19 cellular contexts compared by ENCODE assay signal in the genomic region with DNA sequence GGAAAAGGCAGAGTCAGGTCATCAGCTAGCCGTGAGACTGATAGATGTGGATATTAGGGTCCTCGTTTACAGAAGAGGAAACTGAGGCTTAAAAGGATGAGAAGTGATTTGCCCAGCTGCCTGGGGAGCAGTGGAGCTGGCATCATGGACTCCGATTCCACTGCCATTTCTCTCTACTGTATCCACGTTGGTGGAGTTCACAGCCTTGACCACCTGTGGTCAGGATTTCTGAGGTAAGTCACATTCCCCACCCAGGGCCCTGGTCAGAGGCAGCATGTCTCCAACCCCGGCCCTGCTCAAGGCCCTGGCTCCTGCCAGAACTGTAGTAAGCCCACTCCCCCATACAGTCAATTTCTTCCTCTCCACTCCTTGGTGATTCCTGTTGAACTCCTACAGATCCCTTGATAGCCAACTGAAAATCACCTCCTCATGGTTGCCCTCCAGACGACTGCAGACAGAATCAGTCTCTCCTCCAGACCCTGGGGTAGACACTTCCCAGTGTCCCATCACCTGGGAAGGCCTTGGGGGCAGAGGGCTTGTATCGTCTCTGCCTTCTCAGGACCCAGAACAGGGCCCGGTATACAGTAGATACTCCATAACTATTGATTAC. TPM values are rescaled to one million over a fixed set of nuclear protein-coding genes. Genes with fewer than 3 reads are reported as not detected.
A peak's percentile ranks its signal among the peaks of the same experiment; 100 is the strongest.
DNase-seq lines count a peak whose midpoint lies in the region; ATAC-seq and TF ChIP-seq lines count a peak whose summit lies in the region.
"Had no signal": no experiment of that assay in that cellular context is flagged by ENCODE, and none has a peak within 500 bp of the region (broad histone marks: within the 10 kb centered on the region; RNA-seq: fewer than 3 reads in every experiment).

No MANE protein-coding gene starts in this region.

- H3K9me3 ChIP-seq in HEK293 (ENCODE audit: control insufficient read depth, insufficient read depth, low read depth, low read length) (no peaks in the 10 kb centered on the region), SJSA1 (replicated peaks) (no peaks in the 10 kb centered on the region), neural progenitor cell (ENCODE audit: low read depth) (no peaks in the 10 kb centered on the region)
- H3K9me3 ChIP-seq: MG63, Peyer's patch had no signal

- no peak overlapping the region for H3K9ac ChIP-seq in neural progenitor cell

- H3F3A ChIP-seq in neural progenitor cell (ENCODE audit: low read depth) = peaks cover 11% of the 10 kb centered on the region

- no peaks in the 10 kb centered on the region for H3K79me2 ChIP-seq in neural progenitor cell (ENCODE audit: low read depth)

- H3K36me3 ChIP-seq in HEK293 (ENCODE audit: control insufficient read depth in 2 of 2, insufficient read depth in 1 of 2, low read length in 2 of 2) = no peaks in the 10 kb centered on the region
- H3K36me3 ChIP-seq in SJSA1 = no peaks in the 10 kb centered on the region
- no peaks in the 10 kb centered on the region for H3K36me3 ChIP-seq in neural progenitor cell
- H3K36me3 ChIP-seq: MG63, Peyer's patch had no signal

- H4K20me1 ChIP-seq in neural progenitor cell (ENCODE audit: low read depth) = no peaks in the 10 kb centered on the region

- no peak overlapping the region for H2AFZ ChIP-seq in neural progenitor cell (replicated peaks)

- H3K4me3 ChIP-seq in HEK293 (ENCODE audit: low read depth, low read length) (no peak overlapping the region), SJSA1 (no peak overlapping the region), neural progenitor cell (no peak overlapping the region)
- H3K4me3 ChIP-seq: MG63, Peyer's patch had no signal

- H3K27ac ChIP-seq in HEK293 (ENCODE audit: extremely low read depth, low read depth, low read length) (no peak overlapping the region), SJSA1 (peak overlapping the region; percentile 71), neural progenitor cell (no peak overlapping the region)
- H3K27ac ChIP-seq: Peyer's patch had no signal

- no peaks in the 10 kb centered on the region for H3K9me3 Mint-ChIP-seq in endothelial cell (ENCODE audit: unreplicated experiment)
- H3K9me3 Mint-ChIP-seq in osteocyte (ENCODE audit: unreplicated experiment) = no peaks in the 10 kb centered on the region
- peaks cover 2% of the 10 kb centered on the region for H3K9me3 Mint-ChIP-seq in neural progenitor cell
- H3K9me3 Mint-ChIP-seq: CD4-positive, alpha-beta memory T cell had no signal

- H3K36me3 Mint-ChIP-seq in endothelial cell (ENCODE audit: low read depth, unreplicated experiment) (no peaks in the 10 kb centered on the region), osteocyte (ENCODE audit: unreplicated experiment) (no peaks in the 10 kb centered on the region), neural progenitor cell (no peaks in the 10 kb centered on the region)
- H3K36me3 Mint-ChIP-seq: CD4-positive, alpha-beta memory T cell had no signal

- H3K27me3 ChIP-seq in SJSA1 (replicated peaks) (no peaks in the 10 kb centered on the region), neural progenitor cell (no peaks in the 10 kb centered on the region)
- H3K27me3 ChIP-seq: MG63, Peyer's patch had no signal

- H3K4me1 ChIP-seq in HEK293 (ENCODE audit: control insufficient read depth, insufficient read depth, low read length) (no peaks in the 10 kb centered on the region), SJSA1 (replicated peaks) (peaks cover 83% of the 10 kb centered on the region), neural progenitor cell (peaks cover 5% of the 10 kb centered on the region)

- CTCF ChIA-PET in HEK293 (lab: Yijun Ruan, JAX) = interaction anchor here (1.0 kb wide), 1 partner anchor 9 kb away, joined by 4 read pairs; no protein-coding TSS in a partner anchor

- H3K4me1 Mint-ChIP-seq in endothelial cell (ENCODE audit: unreplicated experiment) (peaks cover 2% of the 10 kb centered on the region), osteocyte (ENCODE audit: unreplicated experiment) (peaks cover 55% of the 10 kb centered on the region), neural progenitor cell (peaks cover 22% of the 10 kb centered on the region)
- H3K4me1 Mint-ChIP-seq: CD4-positive, alpha-beta memory T cell had no signal

- DNase-seq in SJSA1 (ENCODE audit: low read depth in 1 of 2, low spot score in 2 of 2) (no peak), endothelial cell (ENCODE audit: low spot score) (no peak), osteocyte (ENCODE audit: extremely low spot score, unreplicated experiment) (no peak), NCI-H2029 treated with DMSO at 0.1 percent for 48 hours (lab: John Stamatoyannopoulos, UW) (no peak), neural progenitor cell (ENCODE audit: low spot score) (no peak)
- DNase-seq: C1 segment of cervical spinal cord; CD4-positive, alpha-beta memory T cell; COR-L47; DMS53; KG1; MG63; NCI-H2081; NCI-H2227 treated with DMSO at 0.1 percent for 48 hours; NCI-H526 treated with DMSO at 0.1 percent for 48 hours; Peyer's patch; SHP77 treated with DMSO at 0.1 percent for 48 hours had no signal

- no peak for ATAC-seq in HG02840 (IDR thresholded peaks at IDR 0.05; ENCODE audit: low FRiP score, unreplicated experiment)
- ATAC-seq: HCT116 had no signal

- no peak for TF ChIP-seq CTCF in HEK293 (tag by site-specific recombination; IDR thresholded peaks at IDR 0.05)
- no peak for TF ChIP-seq CTCF in endothelial cell (IDR thresholded peaks at IDR 0.05; ENCODE audit: unreplicated experiment)
- no peak for TF ChIP-seq CTCF in osteocyte (IDR thresholded peaks at IDR 0.05)
- no peak for TF ChIP-seq CTCF in neural progenitor cell (IDR thresholded peaks at IDR 0.05)

- POLR2A ChIA-PET in HEK293 (lab: Yijun Ruan, JAX) = no interaction called here

- H3K4me3 Mint-ChIP-seq in endothelial cell (ENCODE audit: unreplicated experiment) = no peak overlapping the region
- H3K4me3 Mint-ChIP-seq in osteocyte (ENCODE audit: unreplicated experiment) = no peak overlapping the region
- H3K4me3 Mint-ChIP-seq in neural progenitor cell = no peak overlapping the region
- H3K4me3 Mint-ChIP-seq: CD4-positive, alpha-beta memory T cell had no signal

- H3K27me3 Mint-ChIP-seq in endothelial cell (ENCODE audit: unreplicated experiment) (peaks cover 9% of the 10 kb centered on the region), osteocyte (ENCODE audit: unreplicated experiment) (no peaks in the 10 kb centered on the region), neural progenitor cell (ENCODE audit: insufficient read depth, low read depth) (peaks cover 9% of the 10 kb centered on the region)
- H3K27me3 Mint-ChIP-seq: CD4-positive, alpha-beta memory T cell had no signal

- no peak overlapping the region for H3K4me2 ChIP-seq in neural progenitor cell

- H3K27ac Mint-ChIP-seq in endothelial cell (ENCODE audit: unreplicated experiment) (peak overlapping the region; percentile 41), osteocyte (ENCODE audit: unreplicated experiment) (peak overlapping the region; percentile 75), neural progenitor cell (no peak overlapping the region)

TF ChIP-seq in HEK293, 187 proteins besides CTCF, POLR2A, EP300 and RAD21:
- TF ChIP-seq BCL11B (tag by site-specific recombination; IDR thresholded peaks at IDR 0.05; ENCODE audit: low read depth) = no peak
- peak; percentile 76 for TF ChIP-seq ZFP3 (tag by site-specific recombination; IDR thresholded peaks at IDR 0.05; ENCODE audit: low read depth)

RNA-seq across cellular contexts. Expression of a gene that starts 41.2 kb away (rescaled TPM):
- 36.0 and 49.4 TPM in 2 replicates for total RNA-seq in SJSA1 (2014; rRNA removed; shearing (Covaris generic))
- total RNA-seq in endothelial cell (ENCODE audit: unreplicated experiment) = 46.3 TPM
- 37.2 and 41.9 TPM in 2 replicates for total RNA-seq in osteocyte
- 32.9 and 37.2 TPM in 2 replicates for total RNA-seq in neural progenitor cell (ENCODE audit: low replicate concordance)
